11 cellular contexts compared by ENCODE assay signal in the genomic region with DNA sequence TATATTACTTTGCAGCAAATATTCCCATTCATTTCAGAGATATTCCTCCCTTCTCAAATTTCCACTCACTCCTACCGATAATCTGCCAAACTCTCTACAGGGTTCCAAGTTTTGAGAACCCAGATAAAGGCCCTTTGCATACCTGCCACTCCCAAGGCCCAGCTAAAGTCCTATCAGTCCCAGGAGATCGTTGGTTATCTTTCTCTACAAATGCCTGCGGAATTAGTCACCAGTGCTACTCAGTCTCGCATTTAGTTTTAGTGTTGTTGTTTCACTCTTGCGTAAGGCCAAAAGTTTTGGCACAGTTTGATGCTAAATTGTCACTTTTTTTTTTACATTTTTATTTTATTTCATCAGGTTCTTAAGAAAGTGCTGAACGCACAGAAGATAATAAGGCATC. TPM values are rescaled to one million over a fixed set of nuclear protein-coding genes. Genes with fewer than 3 reads are reported as not detected.
DNase-seq lines count a peak whose midpoint lies in the region; ATAC-seq, FAIRE-seq and TF ChIP-seq lines count a peak whose summit lies in the region.
"Had no signal": no experiment of that assay in that cellular context is flagged by ENCODE, and none has a peak within 500 bp of the region (broad histone marks: within the 10 kb centered on the region; RNA-seq: fewer than 3 reads in every experiment).

No MANE protein-coding gene starts in this region.

- FAIRE-seq in pancreas (lab: Jason Lieb, UNC): no peak

- peak overlapping the region; percentile 90 for H3K27ac Mint-ChIP-seq in Calu3 (ENCODE audit: unreplicated experiment)
- no peak overlapping the region for H3K27ac Mint-ChIP-seq in activated CD4-positive, alpha-beta T cell treated with anti-CD3 and anti-CD28 coated beads, Interleukin-2, amount 10 ng/mL, durations not matched to agents 7 days and 5 days
- H3K27ac Mint-ChIP-seq: T-helper 1 cell treated with Interleukin-12 subunit alpha and Interleukin-12 subunit beta and Interleukin-4 antibody, amounts not matched to agents 30 μg/mL and 1 μg/mL, for 36 hours had no signal

- no peaks in the 10 kb centered on the region for H3K36me3 Mint-ChIP-seq in Calu3 (ENCODE audit: insufficient read depth, unreplicated experiment)
- H3K36me3 Mint-ChIP-seq in activated CD4-positive, alpha-beta T cell treated with anti-CD3 and anti-CD28 coated beads, Interleukin-2, amount 10 ng/mL, durations not matched to agents 7 days and 5 days (ENCODE audit: low read depth): no peaks in the 10 kb centered on the region

- intact Hi-C loops in Calu3 (cut with micrococcal nuclease; ENCODE audit: unreplicated experiment) (loop anchor here (2.0 to 10.0 kb wide), 2 partner anchors 15 to 307 kb away; no protein-coding TSS in a partner anchor), pancreas (cut with DNase I) (no loop called here), right lobe of liver (cut with DNase I) (no loop called here)

- no peak overlapping the region for H3K4me3 Mint-ChIP-seq in Calu3 (ENCODE audit: low read depth, unreplicated experiment)
- no peak overlapping the region for H3K4me3 Mint-ChIP-seq in activated CD4-positive, alpha-beta T cell treated with anti-CD3 and anti-CD28 coated beads, Interleukin-2, amount 10 ng/mL, durations not matched to agents 7 days and 5 days
- H3K4me3 Mint-ChIP-seq: T-helper 1 cell treated with Interleukin-12 subunit alpha and Interleukin-12 subunit beta and Interleukin-4 antibody, amounts not matched to agents 30 μg/mL and 1 μg/mL, for 36 hours had no signal

- H3K27me3 ChIP-seq in pancreas (no peaks in the 10 kb centered on the region), right lobe of liver (no peaks in the 10 kb centered on the region)

- H3K27me3 Mint-ChIP-seq in Calu3 (ENCODE audit: unreplicated experiment): no peaks in the 10 kb centered on the region
- peaks cover 3% of the 10 kb centered on the region for H3K27me3 Mint-ChIP-seq in activated CD4-positive, alpha-beta T cell treated with anti-CD3 and anti-CD28 coated beads, Interleukin-2, amount 10 ng/mL, durations not matched to agents 7 days and 5 days

- H3K36me3 ChIP-seq in pancreas (no peaks in the 10 kb centered on the region), right lobe of liver (no peaks in the 10 kb centered on the region)
- H3K36me3 ChIP-seq: prostate gland had no signal

- H3K4me1 Mint-ChIP-seq in Calu3 (ENCODE audit: low read depth, unreplicated experiment): peaks cover 60% of the 10 kb centered on the region
- H3K4me1 Mint-ChIP-seq in activated CD4-positive, alpha-beta T cell treated with anti-CD3 and anti-CD28 coated beads, Interleukin-2, amount 10 ng/mL, durations not matched to agents 7 days and 5 days: no peaks in the 10 kb centered on the region

- TF ChIP-seq CTCF in Calu3 (IDR thresholded peaks at IDR 0.05; ENCODE audit: unreplicated experiment) (no peak), fibroblast of the aortic adventitia (IDR thresholded peaks at IDR 0.05; ENCODE audit: insufficient read depth, low read length) (no peak), pancreas (IDR thresholded peaks at IDR 0.05) (no peak), right lobe of liver (IDR thresholded peaks at IDR 0.05) (no peak)

- CTCF ChIA-PET in Calu3 (lab: Charles Lee): interaction anchor here (0.7 kb wide), 1 partner anchor 116 kb away, joined by 3 read pairs; no protein-coding TSS in a partner anchor
- CTCF ChIA-PET in activated CD4-positive, alpha-beta T cell treated with anti-CD3 and anti-CD28 coated beads, Interleukin-2, amount 10 ng/mL, durations not matched to agents 7 days and 5 days (lab: Charles Lee): no interaction called here

- BruUV-seq in Calu3 (replicated peaks; lab: Mats Ljungman, UMichigan): no TSS peak

- H3K4me3 ChIP-seq in fibroblast of the aortic adventitia (ENCODE audit: low read depth, low read length) (no peak overlapping the region), pancreas (no peak overlapping the region), right lobe of liver (no peak overlapping the region)
- H3K4me3 ChIP-seq: prostate gland had no signal

- WGBS in pancreas, 2 donors: 25 to 37% methylated on average over 6 of the region's 6 CpGs
- 41% methylated on average over 6 of the region's 6 CpGs for WGBS in right lobe of liver (ENCODE audit: insufficient coverage, low coverage, low lambda C conversion rate, missing lambda C conversion rate)

- H3K9me3 Mint-ChIP-seq in Calu3 (ENCODE audit: low read depth, unreplicated experiment): peaks cover 2% of the 10 kb centered on the region
- H3K9me3 Mint-ChIP-seq in activated CD4-positive, alpha-beta T cell treated with anti-CD3 and anti-CD28 coated beads, Interleukin-2, amount 10 ng/mL, durations not matched to agents 7 days and 5 days: no peaks in the 10 kb centered on the region
- H3K9me3 Mint-ChIP-seq: T-helper 1 cell treated with Interleukin-12 subunit alpha and Interleukin-12 subunit beta and Interleukin-4 antibody, amounts not matched to agents 30 μg/mL and 1 μg/mL, for 36 hours had no signal

- DNase-seq in Calu3 (peak; percentile 47), RPMI7951 (ENCODE audit: low read depth) (peak; percentile 66), fibroblast of the aortic adventitia (ENCODE audit: low read depth) (peak; percentile 99), pancreas (peak in 1 of 6 donors; percentile 14), NCI-H187 treated with DMSO at 0.1 percent for 48 hours (lab: John Stamatoyannopoulos, UW) (no peak), right lobe of liver (no peak), NCI-H526 (lab: John Stamatoyannopoulos, UW) (no peak)
- no peak for DNase-seq in activated CD4-positive, alpha-beta T cell treated with anti-CD3 and anti-CD28 coated beads, Interleukin-2, amount 10 ng/mL, durations not matched to agents 7 days and 5 days
- DNase-seq: NCI-H2227 treated with DMSO at 0.1 percent for 48 hours had no signal

- ATAC-seq in pancreas (peak in 3 of 4 donors; percentile 61 to 65 (median 61)), right lobe of liver (no peak)

- peak overlapping the region in 1 of 4 donors; percentile 21 for H3K27ac ChIP-seq in pancreas
- no peak overlapping the region for H3K27ac ChIP-seq in right lobe of liver
- H3K27ac ChIP-seq: prostate gland had no signal

- H3K9me3 ChIP-seq in pancreas (no peaks in the 10 kb centered on the region), right lobe of liver (no peaks in the 10 kb centered on the region)
- H3K9me3 ChIP-seq: prostate gland had no signal

- H3K4me1 ChIP-seq in pancreas: peaks cover 0 to 10% (median 8%) of the 10 kb centered on the region in 3 donors
- no peaks in the 10 kb centered on the region for H3K4me1 ChIP-seq in right lobe of liver
- H3K4me1 ChIP-seq: prostate gland had no signal

- TF ChIP-seq POLR2A in right lobe of liver (IDR thresholded peaks at IDR 0.05): no peak

- POLR2A ChIA-PET in activated CD4-positive, alpha-beta T cell treated with anti-CD3 and anti-CD28 coated beads, Interleukin-2, amount 10 ng/mL, durations not matched to agents 7 days and 5 days (lab: Charles Lee): no interaction called here

RNA-seq across cellular contexts. Expression of gene SETBP1, which starts 29.2 kb away (rescaled TPM):
- total RNA-seq in Calu3 (2022): 5.3 and 6.0 TPM in 2 replicates
- total RNA-seq in RPMI7951 (2014; rRNA removed; shearing (Covaris generic)): 5.1 and 5.5 TPM in 2 replicates
- total RNA-seq in fibroblast of the aortic adventitia (ENCODE audit: low replicate concordance): 10.5 and 15.0 TPM in 2 replicates
- 10 to 100 TPM; 16.6 to 24.0 (median 20.7) TPM for total RNA-seq in pancreas
- polyA plus RNA-seq in pancreas: 1 to 10 TPM; 3.9 to 6.7 TPM
- total RNA-seq in activated CD4-positive, alpha-beta T cell treated with anti-CD3 and anti-CD28 coated beads, Interleukin-2, amount 10 ng/mL, durations not matched to agents 7 days and 5 days: 1 to 10 TPM; 3.7 to 4.4 TPM
- total RNA-seq in right lobe of liver: 10 to 100 TPM; 14.3 to 29.1 (median 16.6) TPM

Comparison
In these comparisons a context has a peak if more than half of its experiments do, and no peak if none do; other contexts are left out.
1. DNase-seq: peak in Calu3 (single experiment), RPMI7951 (single experiment) and fibroblast of the aortic adventitia (single experiment); none in activated CD4-positive, alpha-beta T cell treated with anti-CD3 and anti-CD28 coated beads, Interleukin-2, amount 10 ng/mL, durations not matched to agents 7 days and 5 days (single experiment), NCI-H187 treated with DMSO at 0.1 percent for 48 hours (single experiment), right lobe of liver (0 of 3) and NCI-H526 (0 of 2).
2. ATAC-seq: peak in pancreas (3 of 4); none in right lobe of liver (0 of 4).